8 cellular contexts compared by ENCODE assay signal in the genomic region with DNA sequence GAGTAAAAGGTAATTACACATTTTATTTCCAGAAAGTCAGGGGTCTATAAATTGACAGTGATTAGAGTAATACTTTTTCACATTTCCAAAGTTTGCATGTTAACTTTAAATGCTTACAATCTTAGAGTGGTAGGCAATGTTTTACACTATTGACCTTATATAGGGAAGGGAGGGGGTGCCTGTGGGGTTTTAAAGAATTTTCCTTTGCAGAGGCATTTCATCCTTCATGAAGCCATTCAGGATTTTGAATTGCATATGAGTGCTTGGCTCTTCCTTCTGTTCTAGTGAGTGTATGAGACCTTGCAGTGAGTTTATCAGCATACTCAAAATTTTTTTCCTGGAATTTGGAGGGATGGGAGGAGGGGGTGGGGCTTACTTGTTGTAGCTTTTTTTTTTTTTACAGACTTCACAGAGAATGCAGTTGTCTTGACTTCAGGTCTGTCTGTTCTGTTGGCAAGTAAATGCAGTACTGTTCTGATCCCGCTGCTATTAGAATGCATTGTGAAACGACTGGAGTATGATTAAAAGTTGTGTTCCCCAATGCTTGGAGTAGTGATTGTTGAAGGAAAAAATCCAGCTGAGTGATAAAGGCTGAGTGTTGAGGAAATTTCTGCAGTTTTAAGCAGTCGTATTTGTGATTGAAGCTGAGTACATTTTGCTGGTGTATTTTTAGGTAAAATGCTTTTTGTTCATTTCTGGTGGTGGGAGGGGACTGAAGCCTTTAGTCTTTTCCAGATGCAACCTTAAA. TPM values are rescaled to one million over a fixed set of nuclear protein-coding genes. Genes with fewer than 3 reads are reported as not detected.
A peak's percentile ranks its signal among the peaks of the same experiment; 100 is the strongest.
DNase-seq lines count a peak whose midpoint lies in the region; ATAC-seq and TF ChIP-seq lines count a peak whose summit lies in the region.

No MANE protein-coding gene starts in this region.

- TF ChIP-seq POLR2A in gastrocnemius medialis (IDR thresholded peaks at IDR 0.05) = peak in 1 of 2 donors; percentile 25

- in situ Hi-C loops in gastrocnemius medialis (cut with MboI; ENCODE audit: low sequenced_read_pairs in 4 of 4) = loop anchor here in 1 of 4 donors (10.0 kb wide), 1 partner anchor 79 kb away; a partner anchor contains a TSS

- no peaks in the 10 kb centered on the region for H3K4me1 ChIP-seq in RWPE2 (ENCODE audit: insufficient read depth, poor library complexity, severe bottlenecking)
- H3K4me1 ChIP-seq in gastrocnemius medialis = peaks cover 35 to 37% of the 10 kb centered on the region in 2 donors

- H3K36me3 ChIP-seq in RWPE2 (ENCODE audit: low read depth) (peaks cover 73% of the 10 kb centered on the region), gastrocnemius medialis (peaks cover 30 to 66% of the 10 kb centered on the region in 2 donors)

- DNase-seq in NCI-H1105 treated with DMSO at 0.1 percent for 48 hours (lab: John Stamatoyannopoulos, UW) = peak; percentile 18
- DNase-seq in NCI-H1105 (lab: John Stamatoyannopoulos, UW) = no peak
- no peak for DNase-seq in RWPE2 (ENCODE audit: low spot score)
- peak; percentile 84 for DNase-seq in fibroblast of the aortic adventitia (ENCODE audit: low read depth)
- DNase-seq in gastrocnemius medialis = no peak
- DNase-seq in D341Med (ENCODE audit: low spot score) = no peak
- DNase-seq in NCI-H524 (lab: John Stamatoyannopoulos, UW) = no peak
- no peak for DNase-seq in NAMALWA (ENCODE audit: low spot score)

- TF ChIP-seq CTCF in RWPE2 (IDR thresholded peaks at IDR 0.05; ENCODE audit: poor library complexity, severe bottlenecking) (no peak), fibroblast of the aortic adventitia (IDR thresholded peaks at IDR 0.05; ENCODE audit: insufficient read depth, low read length) (no peak), gastrocnemius medialis (IDR thresholded peaks at IDR 0.05 in 4 of 5, conservative IDR thresholded peaks at IDR 0.05 in 1 of 5) (no peak)

- ATAC-seq in RWPE2 (ENCODE audit: low read depth) = no peak
- no peak for ATAC-seq in gastrocnemius medialis

- H3K27me3 ChIP-seq in RWPE2 (ENCODE audit: insufficient read depth, poor library complexity, severe bottlenecking) = no peaks in the 10 kb centered on the region
- no peaks in the 10 kb centered on the region for H3K27me3 ChIP-seq in gastrocnemius medialis

- peak overlapping the region; percentile 99 for H3K27ac ChIP-seq in RWPE2 (ENCODE audit: poor library complexity, severe bottlenecking)
- peak overlapping the region; percentile 91 to 99 (median 94) for H3K27ac ChIP-seq in gastrocnemius medialis

- intact Hi-C loops in gastrocnemius medialis (cut with DNase I; ENCODE audit: low total_unique reads) = no loop called here

- H3K9me3 ChIP-seq in RWPE2 (ENCODE audit: severe bottlenecking) = no peaks in the 10 kb centered on the region
- H3K9me3 ChIP-seq in gastrocnemius medialis = no peaks in the 10 kb centered on the region

- H3K4me3 ChIP-seq in RWPE2 (ENCODE audit: severe bottlenecking) = peak overlapping the region; percentile 70
- H3K4me3 ChIP-seq in fibroblast of the aortic adventitia (ENCODE audit: low read depth, low read length) = peak overlapping the region; percentile 99
- peak overlapping the region; percentile 81 to 93 (median 91) for H3K4me3 ChIP-seq in gastrocnemius medialis

RNA-seq across cellular contexts. Expression of a gene that starts 5.3 kb away (rescaled TPM):
- total RNA-seq in fibroblast of the aortic adventitia (ENCODE audit: low replicate concordance) (10,787 and 27,374 TPM in 2 replicates), gastrocnemius medialis (1,000 to 10,000 TPM in 3 of 4 donors, 100 to 1,000 TPM in 1; 874 to 6,745 (median 1,938) TPM)

RNA-seq across cellular contexts. Expression of a gene that starts 20.8 kb away (rescaled TPM):
- 32.1 and 76.8 TPM in 2 replicates for total RNA-seq in fibroblast of the aortic adventitia (ENCODE audit: low replicate concordance)
- 100 to 1,000 TPM; 120 to 162 (median 133) TPM for total RNA-seq in gastrocnemius medialis

RNA-seq across cellular contexts. Expression of a gene that starts 54.1 kb away (rescaled TPM):
- 47.3 and 147 TPM in 2 replicates for total RNA-seq in fibroblast of the aortic adventitia (ENCODE audit: low replicate concordance)
- 10 to 100 TPM; 18.5 to 56.6 (median 35.6) TPM for total RNA-seq in gastrocnemius medialis

Comparison
In these comparisons a context has a peak if more than half of its experiments do, and no peak if none do; other contexts are left out.
1. DNase-seq: peak in NCI-H1105 treated with DMSO at 0.1 percent for 48 hours (single experiment) and fibroblast of the aortic adventitia (single experiment); none in NCI-H1105 (single experiment), RWPE2 (single experiment), gastrocnemius medialis (0 of 2), D341Med (single experiment), NCI-H524 (0 of 2) and NAMALWA (single experiment).
2. Peak in every context shown above with its lines, with median percentiles within 50 percentile points of each other: H3K4me3 ChIP-seq.